15 cellular contexts compared by ENCODE assay signal in the genomic region with DNA sequence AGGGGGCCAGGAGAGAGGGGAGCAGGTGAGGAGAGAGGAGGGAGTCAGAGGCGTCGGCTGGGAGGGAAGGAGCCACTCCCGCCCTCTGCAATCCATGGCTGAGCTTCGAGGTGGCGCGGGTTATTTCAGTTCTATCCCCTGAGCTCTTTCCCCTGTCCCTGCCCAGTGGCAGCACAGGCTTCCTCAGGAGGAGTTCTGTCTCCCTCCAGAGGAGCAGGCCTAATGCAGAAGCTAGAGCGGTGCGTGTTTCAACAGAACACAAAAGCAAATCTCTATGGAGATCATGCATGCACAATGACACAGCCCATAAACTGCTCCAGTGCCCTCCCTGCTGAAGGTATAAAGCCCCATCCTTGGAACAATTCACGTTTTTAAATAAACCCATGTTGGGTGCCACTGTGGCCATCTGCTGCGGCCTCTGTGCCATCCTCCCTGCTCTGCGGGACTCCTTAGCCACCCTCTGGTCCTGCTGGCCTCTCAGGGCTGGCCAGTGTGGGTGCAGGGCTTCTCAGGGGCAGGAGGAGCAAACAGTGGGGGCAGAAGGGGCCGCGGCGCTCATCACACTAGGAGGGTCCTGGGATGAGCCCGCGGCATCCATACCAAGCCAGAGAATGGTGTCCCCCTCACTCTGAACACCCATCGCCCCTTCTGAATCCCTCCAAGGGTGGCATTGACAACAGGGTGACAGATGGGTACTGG.
DNase-seq lines count a peak whose midpoint lies in the region; TF ChIP-seq lines count a peak whose summit lies in the region.
"Had no signal": no experiment of that assay in that cellular context is flagged by ENCODE, and none has a peak within 500 bp of the region (broad histone marks: within the 10 kb centered on the region; RNA-seq: fewer than 3 reads in every experiment).

No MANE protein-coding gene starts in this region.

- peaks cover 3% of the 10 kb centered on the region for H3K36me3 Mint-ChIP-seq in endothelial cell (ENCODE audit: low read depth, unreplicated experiment)

- no peaks in the 10 kb centered on the region for H3K9me2 ChIP-seq in Loucy (replicated peaks; ENCODE audit: low read depth, low read length)

- H3K4me1 Mint-ChIP-seq in endothelial cell (ENCODE audit: unreplicated experiment): peaks cover 27% of the 10 kb centered on the region

- H3F3A ChIP-seq in Loucy (ENCODE audit: low read depth): no peaks in the 10 kb centered on the region

- no peak overlapping the region for H3K4me3 Mint-ChIP-seq in endothelial cell (ENCODE audit: unreplicated experiment)
- H3K4me3 Mint-ChIP-seq: activated CD8-positive, alpha-beta T cell treated with anti-CD3 and anti-CD28 coated beads for 36 hours had no signal

- no peaks in the 10 kb centered on the region for H3K9me3 Mint-ChIP-seq in endothelial cell (ENCODE audit: unreplicated experiment)
- H3K9me3 Mint-ChIP-seq: activated CD8-positive, alpha-beta T cell treated with anti-CD3 and anti-CD28 coated beads for 36 hours had no signal

- H3K27me3 Mint-ChIP-seq in endothelial cell (ENCODE audit: unreplicated experiment): peaks cover 2% of the 10 kb centered on the region

- no peak overlapping the region for H3K27ac Mint-ChIP-seq in endothelial cell (ENCODE audit: unreplicated experiment)
- H3K27ac Mint-ChIP-seq: activated CD8-positive, alpha-beta T cell treated with anti-CD3 and anti-CD28 coated beads for 36 hours had no signal

- no peaks in the 10 kb centered on the region for H3K79me2 ChIP-seq in Loucy (ENCODE audit: insufficient read depth, low read length)

- H3K27ac ChIP-seq in sigmoid colon: peak overlapping the region in 3 of 4 donors; percentile 78 to 94 (median 89)
- H3K27ac ChIP-seq: neutrophil had no signal

- intact Hi-C loops in sigmoid colon (cut with DNase I): loop anchor here (5.0 kb wide), 1 partner anchor 670 kb away; no protein-coding TSS in a partner anchor

- H3K4me3 ChIP-seq in AG10803 (ENCODE audit: low read length): no peak overlapping the region
- H3K4me3 ChIP-seq in Loucy (ENCODE audit: low read length, poor library complexity, severe bottlenecking): no peak overlapping the region
- H3K4me3 ChIP-seq in sigmoid colon: no peak overlapping the region
- H3K4me3 ChIP-seq: breast epithelium had no signal

- H3K9ac ChIP-seq in Loucy (ENCODE audit: low read depth, low read length, poor library complexity, severe bottlenecking): peak overlapping the region; percentile 2

- H4K20me1 ChIP-seq in Loucy (ENCODE audit: insufficient read depth, low read length, poor library complexity, severe bottlenecking): no peaks in the 10 kb centered on the region

- TF ChIP-seq EP300 in sigmoid colon (IDR thresholded peaks at IDR 0.05): no peak

- 79 to 91% methylated on average over 17 of the region's 17 CpGs for WGBS in sigmoid colon, 2 donors

- H3K27me3 ChIP-seq in Loucy (ENCODE audit: insufficient read depth, low read length, poor library complexity, severe bottlenecking) (no peaks in the 10 kb centered on the region), sigmoid colon (no peaks in the 10 kb centered on the region)
- H3K27me3 ChIP-seq: neutrophil had no signal

- H3K4me2 ChIP-seq in Loucy (ENCODE audit: low read depth, low read length, poor library complexity, severe bottlenecking): no peak overlapping the region

- no peak overlapping the region for H2AFZ ChIP-seq in Loucy (ENCODE audit: low read length)

- H3K4me1 ChIP-seq in Loucy (ENCODE audit: insufficient read depth, low read length, poor library complexity, severe bottlenecking) (peaks cover 22% of the 10 kb centered on the region), sigmoid colon (peaks cover 0 to 53% (median 42%) of the 10 kb centered on the region in 4 donors)
- H3K4me1 ChIP-seq: breast epithelium had no signal

- no peaks in the 10 kb centered on the region for H3K36me3 ChIP-seq in Loucy (ENCODE audit: insufficient read depth, low read length)
- no peaks in the 10 kb centered on the region for H3K36me3 ChIP-seq in sigmoid colon
- H3K36me3 ChIP-seq: breast epithelium, neutrophil had no signal

- TF ChIP-seq POLR2A in sigmoid colon (IDR thresholded peaks at IDR 0.05): no peak

- TF ChIP-seq CTCF in AG10803 (conservative IDR thresholded peaks at IDR 0.05; ENCODE audit: low read length) (peak; percentile 45), Loucy (conservative IDR thresholded peaks at IDR 0.05; ENCODE audit: low read length) (no peak), sigmoid colon (IDR thresholded peaks at IDR 0.05) (peak in 2 of 4 experiments; percentile 24 to 30), endothelial cell (IDR thresholded peaks at IDR 0.05; ENCODE audit: unreplicated experiment) (no peak)

- DNase-seq in AG10803 (ENCODE audit: low read depth): peak; percentile 61
- DNase-seq in fibroblast of peridontal ligament (ENCODE audit: extremely low read depth): peak; percentile 38
- DNase-seq in sigmoid colon: peak; percentile 80
- DNase-seq in hypothalamus (lab: John Stamatoyannopoulos, UW): no peak
- DNase-seq in activated CD8-positive, alpha-beta memory T cell treated with anti-CD3 and anti-CD28 coated beads, Interleukin-2, amount 50 U/mL, for 4 hours: no peak
- no peak for DNase-seq in endothelial cell (ENCODE audit: low spot score)
- no peak for DNase-seq in kidney glomerular epithelial cell (lab: John Stamatoyannopoulos, UW)
- DNase-seq: activated CD8-positive, alpha-beta T cell treated with anti-CD3 and anti-CD28 coated beads for 36 hours; activated gamma-delta T cell; DND-41; NCI-H2171; small intestine had no signal

- H3K9me3 ChIP-seq in Loucy (ENCODE audit: insufficient read depth, low read depth, low read length): no peaks in the 10 kb centered on the region
- H3K9me3 ChIP-seq in sigmoid colon: no peaks in the 10 kb centered on the region
- H3K9me3 ChIP-seq: breast epithelium, neutrophil had no signal

Comparison
In these comparisons a context has a peak if more than half of its experiments do, and no peak if none do; other contexts are left out.
1. DNase-seq: peak in AG10803 (single experiment), fibroblast of peridontal ligament (single experiment) and sigmoid colon (single experiment); none in hypothalamus (0 of 51), activated CD8-positive, alpha-beta memory T cell treated with anti-CD3 and anti-CD28 coated beads, Interleukin-2, amount 50 U/mL, for 4 hours (single experiment), endothelial cell (single experiment) and kidney glomerular epithelial cell (single experiment).